Comparison of ENCODE assay signal across 23 cellular contexts in genomic region chr1:201264554-201264953, GRCh38. TPM values are rescaled to one million over a fixed set of nuclear protein-coding genes. Genes with fewer than 3 reads are reported as not detected.
"Had no signal": no experiment of that assay in that cellular context is flagged by ENCODE, and none has a peak within 500 bp of the region (broad histone marks: within the 10 kb centered on the region; RNA-seq: fewer than 3 reads in every experiment).

No MANE protein-coding gene starts in this region.

- H3K4me3 Mint-ChIP-seq: activated CD8-positive, alpha-beta memory T cell treated with anti-CD3 and anti-CD28 coated beads, Interleukin-2, amount 10 ng/mL, durations not matched to agents 7 days and 5 days; activated naive CD4-positive, alpha-beta T cell treated with anti-CD3 and anti-CD28 coated beads, Interleukin-2, amount 50 U/mL, for 24 hours; activated T-cell treated with anti-CD3 and anti-CD28 coated beads, Interleukin-2, amount 50 U/mL, for 24 hours; naive B cell had no signal

- H3K9me3 ChIP-seq: ascending aorta, gastroesophageal sphincter, heart left ventricle, left ventricle myocardium inferior, mucosa of descending colon, pancreas, suprapubic skin, transverse colon, vagina had no signal

- H3K36me3 Mint-ChIP-seq: activated CD8-positive, alpha-beta memory T cell treated with anti-CD3 and anti-CD28 coated beads, Interleukin-2, amount 10 ng/mL, durations not matched to agents 7 days and 5 days; naive B cell had no signal

- H3K4me3 ChIP-seq: ascending aorta, coronary artery, gastroesophageal sphincter, heart left ventricle, left ventricle myocardium inferior, mucosa of descending colon, pancreas, suprapubic skin, transverse colon, vagina had no signal

- H3K9me3 Mint-ChIP-seq: activated naive CD4-positive, alpha-beta T cell treated with anti-CD3 and anti-CD28 coated beads, Interleukin-2, amount 50 U/mL, for 24 hours; activated T-cell treated with anti-CD3 and anti-CD28 coated beads, Interleukin-2, amount 50 U/mL, for 24 hours; naive B cell had no signal

- DNase-seq: activated CD4-positive, alpha-beta T cell treated with anti-CD3 and anti-CD28 coated beads, Interleukin-2, amount 50 U/mL, for 1 hour; activated CD4-positive, CD25-positive, alpha-beta regulatory T cell treated with anti-CD3 and anti-CD28 coated beads, Interleukin-2, amount 50 U/mL, for 72 hours; activated T-cell treated with anti-CD3 and anti-CD28 coated beads, Interleukin-2, amount 50 U/mL, for 24 hours; left ventricle myocardium inferior; mesenchymal stem cell; mucosa of descending colon; naive B cell; stimulated activated CD4-positive, alpha-beta T cell treated with anti-CD3 and anti-CD28 coated beads, Interleukin-12 subunit alpha, Interleukin-12 subunit beta, amount 100 ng/mL, for 4 hours; stimulated activated CD4-positive, alpha-beta T cell treated with anti-CD3 and anti-CD28 coated beads, Interleukin-1b, Interleukin-23, amount 100 ng/mL, for 48 hours; stimulated activated naive CD8-positive, alpha-beta T cell treated with anti-CD3 and anti-CD28 coated beads, Interleukin-15, Interleukin-2, amounts not matched to agents 100 U/mL and 50 U/mL, for 24 hours; T-helper 1 cell; T-helper 9 cell; transverse colon had no signal

- H3K4me1 ChIP-seq: ascending aorta, pancreas had no signal

- H3K36me3 ChIP-seq: ascending aorta, gastroesophageal sphincter, heart left ventricle, left ventricle myocardium inferior, pancreas, suprapubic skin, transverse colon, vagina had no signal

- H3K4me1 Mint-ChIP-seq: naive B cell had no signal

- ATAC-seq: activated CD8-positive, alpha-beta memory T cell treated with anti-CD3 and anti-CD28 coated beads, Interleukin-2, amount 10 ng/mL, durations not matched to agents 7 days and 5 days; esophagus mucosa; gastroesophageal sphincter; heart left ventricle; mucosa of descending colon; pancreas; stimulated activated naive CD8-positive, alpha-beta T cell treated with anti-CD3 and anti-CD28 coated beads, Interleukin-15, Interleukin-2, amounts not matched to agents 100 U/mL and 50 U/mL, for 24 hours had no signal

- H3K27ac Mint-ChIP-seq: activated CD8-positive, alpha-beta memory T cell treated with anti-CD3 and anti-CD28 coated beads, Interleukin-2, amount 10 ng/mL, durations not matched to agents 7 days and 5 days; activated naive CD4-positive, alpha-beta T cell treated with anti-CD3 and anti-CD28 coated beads, Interleukin-2, amount 50 U/mL, for 24 hours; activated T-cell treated with anti-CD3 and anti-CD28 coated beads, Interleukin-2, amount 50 U/mL, for 24 hours; naive B cell had no signal

- H3K27me3 ChIP-seq: pancreas, vagina had no signal

- H3K27ac ChIP-seq: ascending aorta, coronary artery, gastroesophageal sphincter, heart left ventricle, left ventricle myocardium inferior, pancreas, suprapubic skin, transverse colon, vagina had no signal

RNA-seq across cellular contexts. Expression of gene PKP1, which starts 18.8 kb away (rescaled TPM):
- total RNA-seq: activated CD8-positive, alpha-beta memory T cell treated with anti-CD3 and anti-CD28 coated beads, Interleukin-2, amount 10 ng/mL, durations not matched to agents 7 days and 5 days; ascending aorta had no signal
